Comparison of ENCODE assay signal across 1 cellular context in the genomic region with DNA sequence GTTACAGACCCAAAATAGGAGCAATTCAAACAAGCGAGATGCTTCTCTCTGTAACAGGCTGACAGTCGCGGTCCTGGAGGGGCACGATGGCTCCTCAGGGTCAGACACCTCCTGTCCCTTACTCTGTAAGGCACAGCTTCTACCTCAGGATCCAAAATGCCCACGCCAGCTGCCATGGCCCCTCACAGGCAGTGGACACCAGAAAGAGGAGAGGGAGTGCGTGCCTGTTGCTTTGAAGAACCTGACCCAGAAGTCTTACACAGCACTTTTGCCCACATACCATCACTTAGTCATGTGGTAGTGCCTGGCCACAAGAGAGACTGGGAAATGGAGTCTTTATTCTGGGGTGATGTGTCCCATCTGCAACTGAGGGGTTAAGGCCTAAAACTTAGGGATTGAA.
TF ChIP-seq lines count a peak whose summit lies in the region.

No MANE protein-coding gene starts in this region.

TF ChIP-seq in H1, 55 proteins besides CTCF, POLR2A, EP300 and RAD21:
- TF ChIP-seq SIRT6 (IDR thresholded peaks at IDR 0.05; ENCODE audit: low read length) (no peak), GABPA (IDR thresholded peaks at IDR 0.05; ENCODE audit: borderline replicate concordance, insufficient read depth, low read length) (no peak), SRF (IDR thresholded peaks at IDR 0.05; ENCODE audit: low read depth, low read length) (no peak), MAFK (IDR thresholded peaks at IDR 0.05; ENCODE audit: low read depth, low read length) (peak; percentile 53; the same call in 1 of the 2 replicates), EGR1 (IDR thresholded peaks at IDR 0.05; ENCODE audit: borderline replicate concordance, low read depth, low read length) (no peak), NRF1 (IDR thresholded peaks at IDR 0.05; ENCODE audit: low read depth, low read length) (no peak), TEAD4 (IDR thresholded peaks at IDR 0.05; ENCODE audit: low read depth, low read length) (0 out of 2 replicates have a peak, but pooled peaks have one; percentile 25), TAF1 (IDR thresholded peaks at IDR 0.05; ENCODE audit: low read depth, low read length) (no peak), SP2 (IDR thresholded peaks at IDR 0.05; ENCODE audit: low read length) (no peak), BACH1 (IDR thresholded peaks at IDR 0.05; ENCODE audit: low read length) (peak; percentile 57; the same call in 1 of the 2 replicates), KDM4A (IDR thresholded peaks at IDR 0.05; ENCODE audit: low read depth, low read length, severe bottlenecking) (no peak), TBP (IDR thresholded peaks at IDR 0.05; ENCODE audit: low read depth, low read length) (no peak), EZH2 (IDR thresholded peaks at IDR 0.05; ENCODE audit: low read depth, low read length, severe bottlenecking) (no peak)
